28 cellular contexts compared by ENCODE assay signal in the genomic region with DNA sequence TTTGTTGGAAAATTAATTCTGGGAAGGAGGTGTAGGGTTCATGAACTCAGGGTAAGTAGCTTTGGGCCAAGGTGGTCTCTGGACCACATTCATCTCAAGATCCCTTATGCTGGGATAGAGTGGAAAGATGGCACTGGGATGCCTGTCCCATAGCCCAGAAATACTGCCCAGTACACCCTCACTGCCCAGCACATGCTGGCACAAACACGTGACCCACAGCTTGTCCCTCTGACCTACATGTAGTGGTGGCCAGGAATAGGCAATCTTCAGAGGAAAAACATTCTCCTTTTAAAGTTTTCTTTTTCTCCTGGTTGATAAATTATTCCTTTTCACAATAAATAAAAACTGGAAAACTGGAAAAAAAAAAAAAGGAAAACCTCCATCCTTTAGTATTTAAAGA.
"Had no signal": no experiment of that assay in that cellular context is flagged by ENCODE, and none has a peak within 500 bp of the region (broad histone marks: within the 10 kb centered on the region; RNA-seq: fewer than 3 reads in every experiment).

No MANE protein-coding gene starts in this region.

- H3K27me3 Mint-ChIP-seq: progenitor cell of endocrine pancreas, type B pancreatic cell had no signal

- H3K27me3 ChIP-seq: neural progenitor cell, ovary, right lobe of liver, stomach, thyroid gland, tibial nerve, uterus had no signal

- H3K4me3 Mint-ChIP-seq: natural killer cell; nephron; neural progenitor cell; stimulated activated effector memory CD8-positive, alpha-beta T cell treated with anti-CD3 and anti-CD28 coated beads, Interleukin-12 subunit alpha, Interleukin-12 subunit beta, amount 100 ng/mL, for 72 hours; stimulated activated naive B cell treated with anti-CD40 and anti-IgM and Interleukin-4, amounts not matched to agents 10 μg/mL and 1 μg/mL and 100 μg/mL, for 72 hours; stimulated activated naive CD8-positive, alpha-beta T cell treated with anti-CD3 and anti-CD28 coated beads, Interleukin-15, Interleukin-2, amounts not matched to agents 100 ng/mL and 50 ng/mL, for 24 hours; type B pancreatic cell had no signal

- H3K36me3 ChIP-seq: neural progenitor cell, ovary, right lobe of liver, sigmoid colon, thoracic aorta, tibial nerve, upper lobe of right lung, uterus had no signal

- H3K27ac ChIP-seq: neural progenitor cell, ovary, parathyroid adenoma, psoas muscle, right lobe of liver, sigmoid colon, stomach, thoracic aorta, thyroid gland, tibial nerve, upper lobe of right lung, uterus had no signal

- H3K4me1 ChIP-seq: parathyroid adenoma, psoas muscle, right lobe of liver, sigmoid colon, stomach, thyroid gland, tibial nerve, upper lobe of right lung, uterus had no signal

- H3K79me2 ChIP-seq: parathyroid adenoma had no signal

- H2AFZ ChIP-seq: neural progenitor cell, parathyroid adenoma had no signal

- DNase-seq: natural killer cell; occipital lobe; ovary; posterior cingulate gyrus; psoas muscle; right cardiac atrium; right lobe of liver; sigmoid colon; small intestine; stimulated activated CD4-positive, alpha-beta T cell treated with anti-CD3 and anti-CD28 coated beads, Interleukin-15, amount 100 ng/mL, for 24 hours; stimulated activated CD4-positive, alpha-beta T cell treated with anti-CD3 and anti-CD28 coated beads, Interleukin-2, amount 100 ng/mL, for 24 hours; stimulated activated CD4-positive, alpha-beta T cell treated with anti-CD3 and anti-CD28 coated beads, Interleukin-2, amount 100 ng/mL, for 48 hours; stimulated activated CD4-positive, alpha-beta T cell treated with anti-CD3 and anti-CD28 coated beads, Interleukin-4, amount 100 ng/mL, for 24 hours; stimulated activated naive B cell treated with anti-CD40 and anti-IgM and Interleukin-4, amounts not matched to agents 10 μg/mL and 1 μg/mL and 100 μg/mL, for 72 hours; stimulated activated naive CD4-positive, alpha-beta T cell treated with Interleukin-2 at 50 U/mL for 16 hours; stomach; thyroid gland; upper lobe of right lung; uterus had no signal

- H3K27ac Mint-ChIP-seq: natural killer cell; nephron; neural progenitor cell; progenitor cell of endocrine pancreas; stimulated activated effector memory CD8-positive, alpha-beta T cell treated with anti-CD3 and anti-CD28 coated beads, Interleukin-12 subunit alpha, Interleukin-12 subunit beta, amount 100 ng/mL, for 72 hours; stimulated activated naive B cell treated with anti-CD40 and anti-IgM and Interleukin-4, amounts not matched to agents 10 μg/mL and 1 μg/mL and 100 μg/mL, for 72 hours; stimulated activated naive CD8-positive, alpha-beta T cell treated with anti-CD3 and anti-CD28 coated beads, Interleukin-15, Interleukin-2, amounts not matched to agents 100 ng/mL and 50 ng/mL, for 24 hours; type B pancreatic cell had no signal

- H3K9me3 ChIP-seq: ovary, psoas muscle, right lobe of liver, sigmoid colon, stomach, thoracic aorta, thyroid gland, tibial nerve, upper lobe of right lung, uterus had no signal

- H3K9ac ChIP-seq: neural progenitor cell, parathyroid adenoma had no signal

- ATAC-seq: natural killer cell; psoas muscle; right cardiac atrium; stimulated activated effector memory CD8-positive, alpha-beta T cell treated with anti-CD3 and anti-CD28 coated beads, Interleukin-12 subunit alpha, Interleukin-12 subunit beta, amount 100 ng/mL, for 72 hours; stimulated activated naive B cell treated with anti-CD40 and anti-IgM and Interleukin-4, amounts not matched to agents 10 μg/mL and 1 μg/mL and 100 μg/mL, for 72 hours; upper lobe of right lung had no signal

- H3K36me3 Mint-ChIP-seq: natural killer cell; neural progenitor cell; stimulated activated effector memory CD8-positive, alpha-beta T cell treated with anti-CD3 and anti-CD28 coated beads, Interleukin-12 subunit alpha, Interleukin-12 subunit beta, amount 100 ng/mL, for 72 hours; stimulated activated naive B cell treated with anti-CD40 and anti-IgM and Interleukin-4, amounts not matched to agents 10 μg/mL and 1 μg/mL and 100 μg/mL, for 72 hours had no signal

- H3K4me3 ChIP-seq: neural progenitor cell, ovary, psoas muscle, right lobe of liver, sigmoid colon, stomach, thoracic aorta, thyroid gland, tibial nerve, upper lobe of right lung, uterus had no signal

- H3K9me3 Mint-ChIP-seq: natural killer cell; nephron; neural progenitor cell; stimulated activated effector memory CD8-positive, alpha-beta T cell treated with anti-CD3 and anti-CD28 coated beads, Interleukin-12 subunit alpha, Interleukin-12 subunit beta, amount 100 ng/mL, for 72 hours; stimulated activated naive B cell treated with anti-CD40 and anti-IgM and Interleukin-4, amounts not matched to agents 10 μg/mL and 1 μg/mL and 100 μg/mL, for 72 hours; stimulated activated naive CD8-positive, alpha-beta T cell treated with anti-CD3 and anti-CD28 coated beads, Interleukin-15, Interleukin-2, amounts not matched to agents 100 ng/mL and 50 ng/mL, for 24 hours; type B pancreatic cell had no signal
